Comparison of ENCODE assay signal across 1 cellular context in the genomic region with DNA sequence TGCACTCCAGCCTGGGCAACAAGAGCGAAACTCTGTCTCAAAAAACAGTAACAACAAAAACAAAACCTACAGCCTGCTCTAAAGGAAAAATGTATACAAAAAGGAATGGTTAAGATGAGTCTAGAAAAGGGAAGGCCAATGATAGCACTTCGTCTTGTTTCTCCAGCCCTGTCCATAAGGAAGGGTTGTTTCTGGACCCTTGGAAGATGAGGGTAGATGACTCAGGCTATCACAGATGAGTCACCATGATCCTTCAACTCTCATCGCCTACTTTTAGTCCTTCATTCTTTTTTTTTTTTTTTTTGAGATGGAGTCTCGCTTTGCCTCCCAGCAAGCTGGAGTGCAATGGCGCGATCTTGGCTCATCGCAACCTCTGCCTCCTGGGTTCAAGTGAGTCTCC.
TF ChIP-seq lines count a peak whose summit lies in the region.

No MANE protein-coding gene starts in this region.

TF ChIP-seq in SK-N-SH treated with all-trans-retinoic acid at 6 μM for 48 hours, 23 proteins besides CTCF, POLR2A, EP300 and RAD21 (continued from another document):
- TF ChIP-seq PATZ1 (CRISPR knock-in tag; IDR thresholded peaks at IDR 0.05; ENCODE audit: borderline replicate concordance) (no peak), ZNF565 (CRISPR knock-in tag; conservative IDR thresholded peaks at IDR 0.05; ENCODE audit: low read depth) (no peak)
